Comparison of ENCODE assay signal across 8 cellular contexts in genomic region chr10:83302623-83303022, GRCh38.
"Had no signal": no experiment of that assay in that cellular context is flagged by ENCODE, and none has a peak within 500 bp of the region (broad histone marks: within the 10 kb centered on the region; RNA-seq: fewer than 3 reads in every experiment).

No MANE protein-coding gene starts in this region.

- H3K4me1 ChIP-seq: HAP-1 had no signal

- ATAC-seq: HCT116, K562 had no signal

- H3K27ac ChIP-seq: HL-60 had no signal

- H3K36me3 ChIP-seq: HAP-1 had no signal

- H3K4me3 ChIP-seq: HAP-1, K562 had no signal

- H3K9me3 ChIP-seq: HAP-1 had no signal

- FAIRE-seq: K562 had no signal

- DNase-seq: GOT3, H7, IMR-90, KG1 had no signal
